ENCODE assay signal across 8 cellular contexts in genomic region chr2:175282300-175282699, GRCh38.
DNase-seq lines count a peak whose midpoint lies in the region; ATAC-seq and TF ChIP-seq lines count a peak whose summit lies in the region.

No MANE protein-coding gene starts in this region.

- H3K27me3 Mint-ChIP-seq in glutamatergic neuron (ENCODE audit: unreplicated experiment) = no peaks in the 10 kb centered on the region

- no peaks in the 10 kb centered on the region for H3K4me1 ChIP-seq in smooth muscle cell (ENCODE audit: low read depth)

- no peaks in the 10 kb centered on the region for H3K79me2 ChIP-seq in smooth muscle cell (ENCODE audit: low read depth)

- no peak for ATAC-seq in GM19397 (IDR thresholded peaks at IDR 0.05; ENCODE audit: unreplicated experiment)

- no peaks in the 10 kb centered on the region for H3F3A ChIP-seq in smooth muscle cell (ENCODE audit: low read depth)

- H4K20me1 ChIP-seq in smooth muscle cell (ENCODE audit: low read depth) = no peaks in the 10 kb centered on the region

- no peaks in the 10 kb centered on the region for H3K36me3 ChIP-seq in smooth muscle cell (ENCODE audit: low read depth)

- 98% methylated on average over 1 of the region's 1 CpG for WGBS in smooth muscle cell (ENCODE audit: low lambda C conversion rate)

- no peak overlapping the region for H3K27ac ChIP-seq in smooth muscle cell (ENCODE audit: low read depth)

- H3K27me3 ChIP-seq in smooth muscle cell (ENCODE audit: low read depth) = peaks cover 86% of the 10 kb centered on the region

- peak overlapping the region; percentile 15 for H3K27ac Mint-ChIP-seq in glutamatergic neuron (ENCODE audit: unreplicated experiment)

- TF ChIP-seq CTCF in GM20000 (IDR thresholded peaks at IDR 0.05; ENCODE audit: extremely low read depth, missing control alignments) (no peak), glutamatergic neuron (IDR thresholded peaks at IDR 0.05; ENCODE audit: partially characterized antibody, unreplicated experiment) (peak; percentile 68), smooth muscle cell (IDR thresholded peaks at IDR 0.05; ENCODE audit: borderline replicate concordance, insufficient read depth, poor library complexity, severe bottlenecking) (peak; percentile 46)

- no peaks in the 10 kb centered on the region for H3K9me3 Mint-ChIP-seq in glutamatergic neuron (ENCODE audit: unreplicated experiment)

- no peak overlapping the region for H3K4me3 Mint-ChIP-seq in glutamatergic neuron (ENCODE audit: unreplicated experiment)

- H2AFZ ChIP-seq in smooth muscle cell (ENCODE audit: low read depth) = no peak overlapping the region

- peak; percentile 42 for DNase-seq in COR-L47 (lab: John Stamatoyannopoulos, UW)
- DNase-seq in GM20000 (ENCODE audit: low spot score) = peak; percentile 52
- DNase-seq in MV-4-11 (lab: John Stamatoyannopoulos, UW) = peak; percentile 48
- peak; percentile 58 for DNase-seq in SKM-1 treated with dmso at 0.1 percent for 144 hours (lab: John Stamatoyannopoulos, UW; ENCODE audit: unreplicated experiment)
- DNase-seq in glutamatergic neuron = no peak
- no peak for DNase-seq in smooth muscle cell (lab: John Stamatoyannopoulos, UW; ENCODE audit: unreplicated experiment)
- DNase-seq in occipital lobe (lab: John Stamatoyannopoulos, UW) = no peak

- peaks cover 9% of the 10 kb centered on the region for H3K4me1 Mint-ChIP-seq in glutamatergic neuron (ENCODE audit: low read depth, unreplicated experiment)

- H3K4me2 ChIP-seq in smooth muscle cell = no peak overlapping the region

- no peaks in the 10 kb centered on the region for H3K9me3 ChIP-seq in smooth muscle cell (replicated peaks; ENCODE audit: low read depth)

- H3K9ac ChIP-seq in smooth muscle cell (ENCODE audit: low read depth) = no peak overlapping the region

- no peak overlapping the region for H3K4me3 ChIP-seq in smooth muscle cell

- H3K36me3 Mint-ChIP-seq in glutamatergic neuron (ENCODE audit: unreplicated experiment) = no peaks in the 10 kb centered on the region

Comparison
In these comparisons a context has a peak if more than half of its experiments do, and no peak if none do; other contexts are left out.
1. DNase-seq: peak in COR-L47 (single experiment), GM20000 (single experiment), MV-4-11 (single experiment) and SKM-1 treated with dmso at 0.1 percent for 144 hours (single experiment); none in glutamatergic neuron (single experiment), smooth muscle cell (single experiment) and occipital lobe (single experiment).